ENCODE assay signal across 23 cellular contexts in genomic region chr1:247914941-247915662, GRCh38. TPM values are rescaled to one million over a fixed set of nuclear protein-coding genes. Genes with fewer than 3 reads are reported as not detected.
"Had no signal": no experiment of that assay in that cellular context is flagged by ENCODE, and none has a peak within 500 bp of the region (broad histone marks: within the 10 kb centered on the region; RNA-seq: fewer than 3 reads in every experiment).

No MANE protein-coding gene starts in this region.

- H2AFZ ChIP-seq: hepatocyte, neural progenitor cell had no signal

- H3K9me3 ChIP-seq: gastrocnemius medialis, left lung, right lobe of liver, thoracic aorta, uterus had no signal

- H3K4me3 Mint-ChIP-seq: activated CD4-positive, alpha-beta memory T cell treated with anti-CD3 and anti-CD28 coated beads for 36 hours; activated CD4-positive, alpha-beta T cell treated with anti-CD3 and anti-CD28 coated beads for 36 hours; activated CD8-positive, alpha-beta memory T cell treated with anti-CD3 and anti-CD28 coated beads, Interleukin-2, amount 10 ng/mL, durations not matched to agents 7 days and 5 days; activated naive CD4-positive, alpha-beta T cell treated with anti-CD3 and anti-CD28 coated beads, Interleukin-2, amount 10 ng/mL, durations not matched to agents 7 days and 5 days; activated T-cell treated with anti-CD3 and anti-CD28 coated beads, Interleukin-2, amount 50 U/mL, for 24 hours; naive B cell; neural progenitor cell had no signal

- H3K4me3 ChIP-seq: dorsolateral prefrontal cortex, gastrocnemius medialis, hepatocyte, left lung, neural progenitor cell, right lobe of liver, thoracic aorta, uterus had no signal

- H3K4me1 Mint-ChIP-seq: activated CD4-positive, alpha-beta T cell treated with anti-CD3 and anti-CD28 coated beads for 36 hours; activated CD8-positive, alpha-beta memory T cell treated with anti-CD3 and anti-CD28 coated beads, Interleukin-2, amount 10 ng/mL, durations not matched to agents 7 days and 5 days; activated naive CD4-positive, alpha-beta T cell treated with anti-CD3 and anti-CD28 coated beads, Interleukin-2, amount 10 ng/mL, durations not matched to agents 7 days and 5 days; naive B cell; neural progenitor cell had no signal

- H3K27ac Mint-ChIP-seq: activated CD4-positive, alpha-beta memory T cell treated with anti-CD3 and anti-CD28 coated beads for 36 hours; activated CD4-positive, alpha-beta T cell treated with anti-CD3 and anti-CD28 coated beads for 36 hours; activated CD8-positive, alpha-beta memory T cell treated with anti-CD3 and anti-CD28 coated beads, Interleukin-2, amount 10 ng/mL, durations not matched to agents 7 days and 5 days; activated naive CD4-positive, alpha-beta T cell treated with anti-CD3 and anti-CD28 coated beads, Interleukin-2, amount 10 ng/mL, durations not matched to agents 7 days and 5 days; activated T-cell treated with anti-CD3 and anti-CD28 coated beads, Interleukin-2, amount 50 U/mL, for 24 hours; neural progenitor cell had no signal

- H3K27ac ChIP-seq: dorsolateral prefrontal cortex, gastrocnemius medialis, hepatocyte, left lung, neural progenitor cell, right lobe of liver, thoracic aorta, uterus had no signal

- H3K36me3 Mint-ChIP-seq: activated CD4-positive, alpha-beta memory T cell treated with anti-CD3 and anti-CD28 coated beads for 36 hours; activated CD8-positive, alpha-beta memory T cell treated with anti-CD3 and anti-CD28 coated beads, Interleukin-2, amount 10 ng/mL, durations not matched to agents 7 days and 5 days; activated naive CD4-positive, alpha-beta T cell treated with anti-CD3 and anti-CD28 coated beads, Interleukin-2, amount 10 ng/mL, durations not matched to agents 7 days and 5 days; naive B cell; neural progenitor cell had no signal

- H3K27me3 ChIP-seq: gastrocnemius medialis, hepatocyte, left lung, neural progenitor cell, uterus had no signal

- H3K9ac ChIP-seq: neural progenitor cell had no signal

- FAIRE-seq: astrocyte had no signal

- H3K4me2 ChIP-seq: hepatocyte, neural progenitor cell had no signal

- ATAC-seq: activated CD4-positive, alpha-beta T cell treated with anti-CD3 and anti-CD28 coated beads for 36 hours; activated CD8-positive, alpha-beta memory T cell treated with anti-CD3 and anti-CD28 coated beads, Interleukin-2, amount 10 ng/mL, durations not matched to agents 7 days and 5 days; gastrocnemius medialis; left lung; right lobe of liver had no signal

- H3K27me3 Mint-ChIP-seq: activated CD8-positive, alpha-beta memory T cell treated with anti-CD3 and anti-CD28 coated beads, Interleukin-2, amount 10 ng/mL, durations not matched to agents 7 days and 5 days; activated naive CD4-positive, alpha-beta T cell treated with anti-CD3 and anti-CD28 coated beads, Interleukin-2, amount 10 ng/mL, durations not matched to agents 7 days and 5 days; naive B cell had no signal

- H3K79me2 ChIP-seq: hepatocyte had no signal

- H3K36me3 ChIP-seq: gastrocnemius medialis, left lung, neural progenitor cell, right lobe of liver, thoracic aorta, uterus had no signal

- DNase-seq: activated CD4-positive, alpha-beta memory T cell treated with anti-CD3 and anti-CD28 coated beads for 36 hours; activated CD4-positive, alpha-beta T cell treated with anti-CD3 and anti-CD28 coated beads for 36 hours; activated CD8-positive, alpha-beta memory T cell treated with anti-CD3 and anti-CD28 coated beads, Interleukin-2, amount 10 ng/mL, durations not matched to agents 7 days and 5 days; activated naive CD4-positive, alpha-beta T cell treated with anti-CD3 and anti-CD28 coated beads, Interleukin-2, amount 10 ng/mL, durations not matched to agents 7 days and 5 days; activated T-cell treated with anti-CD3 and anti-CD28 coated beads, Interleukin-2, amount 50 U/mL, for 24 hours; dorsolateral prefrontal cortex; erythroblast; gastrocnemius medialis; islet precursor cell; left lung; naive B cell; right lobe of liver; stimulated activated CD4-positive, alpha-beta T cell treated with anti-CD3 and anti-CD28 coated beads, Interleukin-1b, Interleukin-23, amount 100 ng/mL, for 48 hours; T1000; uterus had no signal

- H3K4me1 ChIP-seq: gastrocnemius medialis, left lung, neural progenitor cell, right lobe of liver, uterus had no signal

RNA-seq across cellular contexts. Expression of gene OR2T8, which starts 5.0 kb away (rescaled TPM):
- total RNA-seq: activated CD4-positive, alpha-beta memory T cell treated with anti-CD3 and anti-CD28 coated beads for 36 hours; activated CD4-positive, alpha-beta T cell treated with anti-CD3 and anti-CD28 coated beads for 36 hours; activated CD8-positive, alpha-beta memory T cell treated with anti-CD3 and anti-CD28 coated beads, Interleukin-2, amount 10 ng/mL, durations not matched to agents 7 days and 5 days; astrocyte; cardiac septum; gastrocnemius medialis; hepatocyte; left lung; osteocyte; pulmonary artery endothelial cell; right lobe of liver; thoracic aorta had no signal
- polyA plus RNA-seq: hepatocyte had no signal

RNA-seq across cellular contexts. Expression of gene OR2AJ1, which starts 9.6 kb away (rescaled TPM):
- total RNA-seq: activated CD4-positive, alpha-beta memory T cell treated with anti-CD3 and anti-CD28 coated beads for 36 hours; activated CD4-positive, alpha-beta T cell treated with anti-CD3 and anti-CD28 coated beads for 36 hours; activated CD8-positive, alpha-beta memory T cell treated with anti-CD3 and anti-CD28 coated beads, Interleukin-2, amount 10 ng/mL, durations not matched to agents 7 days and 5 days; astrocyte; cardiac septum; gastrocnemius medialis; hepatocyte; left lung; mononuclear cell; osteocyte; pulmonary artery endothelial cell; right lobe of liver; thoracic aorta; uterus had no signal
- polyA plus RNA-seq: hepatocyte had no signal

RNA-seq across cellular contexts. Expression of gene OR2W3, which starts 19.7 kb away (rescaled TPM):
- total RNA-seq: activated CD4-positive, alpha-beta memory T cell treated with anti-CD3 and anti-CD28 coated beads for 36 hours; activated CD4-positive, alpha-beta T cell treated with anti-CD3 and anti-CD28 coated beads for 36 hours; activated CD8-positive, alpha-beta memory T cell treated with anti-CD3 and anti-CD28 coated beads, Interleukin-2, amount 10 ng/mL, durations not matched to agents 7 days and 5 days; cardiac septum; hepatocyte; thoracic aorta had no signal
- polyA plus RNA-seq: hepatocyte had no signal

RNA-seq across cellular contexts. Expression of gene OR2L8, which starts 33.6 kb away (rescaled TPM):
- total RNA-seq: activated CD4-positive, alpha-beta memory T cell treated with anti-CD3 and anti-CD28 coated beads for 36 hours; activated CD4-positive, alpha-beta T cell treated with anti-CD3 and anti-CD28 coated beads for 36 hours; activated CD8-positive, alpha-beta memory T cell treated with anti-CD3 and anti-CD28 coated beads, Interleukin-2, amount 10 ng/mL, durations not matched to agents 7 days and 5 days; astrocyte; cardiac septum; gastrocnemius medialis; hepatocyte; left lung; osteocyte; pulmonary artery endothelial cell; right lobe of liver; thoracic aorta; uterus had no signal
- polyA plus RNA-seq: hepatocyte had no signal

RNA-seq across cellular contexts. Expression of gene OR2AK2, which starts 49.9 kb away (rescaled TPM):
- total RNA-seq: activated CD4-positive, alpha-beta memory T cell treated with anti-CD3 and anti-CD28 coated beads for 36 hours; activated CD4-positive, alpha-beta T cell treated with anti-CD3 and anti-CD28 coated beads for 36 hours; activated CD8-positive, alpha-beta memory T cell treated with anti-CD3 and anti-CD28 coated beads, Interleukin-2, amount 10 ng/mL, durations not matched to agents 7 days and 5 days; astrocyte; cardiac septum; gastrocnemius medialis; hepatocyte; left lung; osteocyte; pulmonary artery endothelial cell; right lobe of liver; thoracic aorta; uterus had no signal
- polyA plus RNA-seq: hepatocyte had no signal
